Comparison of ENCODE assay signal across 23 cellular contexts in the genomic region with DNA sequence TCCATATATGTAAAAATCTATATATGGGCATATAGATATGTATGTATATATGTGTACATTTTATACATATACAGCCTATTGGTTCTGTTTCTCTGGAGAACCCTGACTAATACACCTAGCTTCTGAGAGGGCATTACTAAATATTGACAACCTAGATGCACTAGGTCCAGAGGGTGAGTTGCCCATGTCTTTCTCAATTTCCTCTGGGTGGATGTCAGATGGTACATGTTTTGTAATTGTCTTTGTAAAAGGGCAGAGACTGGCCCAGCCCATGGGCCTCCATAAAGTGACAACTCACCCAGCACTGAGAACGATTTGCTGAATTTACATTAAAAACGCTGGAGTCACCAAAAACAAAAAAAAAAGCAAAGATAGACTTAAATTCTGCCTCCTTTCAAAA.
"Had no signal": no experiment of that assay in that cellular context is flagged by ENCODE, and none has a peak within 500 bp of the region (broad histone marks: within the 10 kb centered on the region; RNA-seq: fewer than 3 reads in every experiment).

No MANE protein-coding gene starts in this region.

- ATAC-seq: psoas muscle; right cardiac atrium; stimulated activated effector memory CD8-positive, alpha-beta T cell treated with anti-CD3 and anti-CD28 coated beads, Interleukin-12 subunit alpha, Interleukin-12 subunit beta, amount 100 ng/mL, for 72 hours; stimulated activated naive B cell treated with anti-CD40 and anti-IgM and Interleukin-4, amounts not matched to agents 10 μg/mL and 1 μg/mL and 100 μg/mL, for 72 hours had no signal

- DNase-seq: occipital lobe; ovary; psoas muscle; right cardiac atrium; right lobe of liver; sigmoid colon; small intestine; stimulated activated CD4-positive, alpha-beta T cell treated with anti-CD3 and anti-CD28 coated beads, Interleukin-15, amount 100 ng/mL, for 24 hours; stimulated activated CD4-positive, alpha-beta T cell treated with anti-CD3 and anti-CD28 coated beads, Interleukin-2, amount 100 ng/mL, for 24 hours; stimulated activated CD4-positive, alpha-beta T cell treated with anti-CD3 and anti-CD28 coated beads, Interleukin-2, amount 100 ng/mL, for 48 hours; stimulated activated CD4-positive, alpha-beta T cell treated with anti-CD3 and anti-CD28 coated beads, Interleukin-4, amount 100 ng/mL, for 24 hours; stimulated activated naive B cell treated with anti-CD40 and anti-IgM and Interleukin-4, amounts not matched to agents 10 μg/mL and 1 μg/mL and 100 μg/mL, for 72 hours; stimulated activated naive CD4-positive, alpha-beta T cell treated with Interleukin-2 at 50 U/mL for 16 hours; stomach; thyroid gland; trophoblast cell; upper lobe of left lung had no signal

- H3K9me3 ChIP-seq: ovary, psoas muscle, thoracic aorta, thyroid gland, upper lobe of left lung, vagina had no signal

- H3K4me1 ChIP-seq: neural progenitor cell, parathyroid adenoma, psoas muscle, sigmoid colon, thyroid gland, tibial nerve, upper lobe of left lung had no signal

- H3K27me3 ChIP-seq: neural progenitor cell, ovary, right lobe of liver, sigmoid colon, stomach, thyroid gland, tibial nerve, upper lobe of left lung, vagina had no signal

- H3K4me3 ChIP-seq: neural progenitor cell, ovary, psoas muscle, right lobe of liver, sigmoid colon, stomach, thoracic aorta, thyroid gland, tibial nerve, upper lobe of left lung, vagina had no signal

- H3K36me3 ChIP-seq: neural progenitor cell, ovary, right lobe of liver, sigmoid colon, stomach, thoracic aorta, thyroid gland, tibial nerve, upper lobe of left lung, vagina had no signal

- H3K27ac ChIP-seq: neural progenitor cell, ovary, parathyroid adenoma, psoas muscle, right lobe of liver, sigmoid colon, stomach, thoracic aorta, thyroid gland, tibial nerve, upper lobe of left lung, vagina had no signal
